ENCODE assay signal across 18 cellular contexts in genomic region chr4:121360496-121360895, GRCh38. TPM values are rescaled to one million over a fixed set of nuclear protein-coding genes. Genes with fewer than 3 reads are reported as not detected.
"Had no signal": no experiment of that assay in that cellular context is flagged by ENCODE, and none has a peak within 500 bp of the region (broad histone marks: within the 10 kb centered on the region; RNA-seq: fewer than 3 reads in every experiment).

No MANE protein-coding gene starts in this region.

- H3K9me3 ChIP-seq: gastrocnemius medialis, heart right ventricle, thoracic aorta had no signal

- H3K27ac ChIP-seq: gastrocnemius medialis, heart right ventricle, thoracic aorta, VCaP had no signal

- H3K4me1 ChIP-seq: gastrocnemius medialis had no signal

- H3K36me3 ChIP-seq: gastrocnemius medialis, heart right ventricle, thoracic aorta had no signal

- H3K4me3 ChIP-seq: gastrocnemius medialis, heart right ventricle, thoracic aorta had no signal

- H3K27me3 ChIP-seq: gastrocnemius medialis, heart right ventricle had no signal

- DNase-seq: activated CD4-positive, alpha-beta T cell treated with anti-CD3 and anti-CD28 coated beads for 36 hours; activated CD8-positive, alpha-beta memory T cell treated with anti-CD3 and anti-CD28 coated beads, Interleukin-2, amount 50 U/mL, for 4 hours; activated CD8-positive, alpha-beta T cell treated with anti-CD3 and anti-CD28 coated beads for 36 hours; activated naive CD4-positive, alpha-beta T cell treated with Interleukin-2 at 50 U/mL for 16 hours; activated naive CD8-positive, alpha-beta T cell treated with anti-CD3 and anti-CD28 coated beads, Interleukin-2, amount 50 U/mL, for 24 hours; effector memory CD8-positive, alpha-beta T cell; erythroblast; gastrocnemius medialis; heart right ventricle; islet precursor cell; stimulated activated CD4-positive, alpha-beta T cell treated with anti-CD3 and anti-CD28 coated beads, Interleukin-4, amount 100 ng/mL, for 4 hours; stimulated activated naive CD8-positive, alpha-beta T cell treated with anti-CD3 and anti-CD28 coated beads, Interleukin-15, amount 100 ng/mL, for 72 hours; T1000 had no signal

RNA-seq across cellular contexts. Expression of gene QRFPR, which starts 20.3 kb away (rescaled TPM):
- total RNA-seq: activated CD4-positive, alpha-beta T cell treated with anti-CD3 and anti-CD28 coated beads for 36 hours; activated CD8-positive, alpha-beta T cell treated with anti-CD3 and anti-CD28 coated beads for 36 hours; gastrocnemius medialis; lower leg skin; mesenteric fat pad; osteocyte; thoracic aorta had no signal
